8 cellular contexts compared by ENCODE assay signal in the genomic region with DNA sequence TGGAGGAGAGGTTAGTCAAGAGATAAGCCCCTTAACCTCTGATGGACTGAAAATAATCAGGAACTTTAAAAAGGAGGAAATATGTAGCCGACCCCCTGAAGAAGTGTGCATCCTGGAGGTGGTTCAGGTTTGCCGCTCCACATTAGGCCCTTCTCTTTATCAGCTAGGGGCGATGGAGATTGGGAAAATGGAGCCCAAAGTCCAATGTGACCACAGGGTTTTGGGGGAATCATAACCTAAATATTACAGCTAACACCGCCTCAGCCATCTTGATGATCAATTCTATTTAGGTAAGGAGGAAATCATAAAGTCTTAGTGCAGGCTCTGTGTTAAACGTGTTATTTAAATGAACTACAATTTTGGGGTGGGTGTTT. TPM values are rescaled to one million over a fixed set of nuclear protein-coding genes. Genes with fewer than 3 reads are reported as not detected.
A peak's percentile ranks its signal among the peaks of the same experiment; 100 is the strongest.
DNase-seq lines count a peak whose midpoint lies in the region; ATAC-seq, FAIRE-seq and TF ChIP-seq lines count a peak whose summit lies in the region.

No MANE protein-coding gene starts in this region.

- H4K20me1 ChIP-seq in OCI-LY7 (ENCODE audit: insufficient read depth, low read length): no peaks in the 10 kb centered on the region; the same call in 1 of the 2 replicates

- intact Hi-C loops in Caco-2 (cut with micrococcal nuclease; ENCODE audit: unreplicated experiment): loop anchor here (2.0 to 5.0 kb wide), 3 partner anchors 15 to 99 kb away; no protein-coding TSS in a partner anchor
- intact Hi-C loops in OCI-LY7 (cut with micrococcal nuclease; ENCODE audit: unreplicated experiment): loop anchor here (2.0 to 5.0 kb wide), 3 partner anchors 39 to 1333 kb away; a partner anchor contains a TSS

- POLR2A ChIA-PET in Caco-2 (lab: Charles Lee) (no interaction called here), OCI-LY7 (lab: Charles Lee) (interaction anchor here (0.7 to 1.1 kb wide), 5 partner anchors 20 to 877 kb away, joined by 3 to 4 read pairs (median 3); no protein-coding TSS in a partner anchor)

- H3K79me2 ChIP-seq in OCI-LY7 (ENCODE audit: insufficient read depth, low read depth, low read length): peaks cover 45% of the 10 kb centered on the region

- peak overlapping the region; percentile 72; the same call in 1 of the 2 replicates for H3K4me3 ChIP-seq in Caco-2 (ENCODE audit: low read depth, low read length)
- H3K4me3 ChIP-seq in OCI-LY7 (ENCODE audit: low read depth, low read length, poor library complexity, severe bottlenecking): peak overlapping the region; percentile 82

- H3K27me3 ChIP-seq in Caco-2 (replicated peaks; ENCODE audit: control insufficient read depth, insufficient read depth, low read length): no peaks in the 10 kb centered on the region

- H3K9me3 ChIP-seq in Caco-2 (no peaks in the 10 kb centered on the region), OCI-LY7 (ENCODE audit: low read length) (no peaks in the 10 kb centered on the region)

- BruUV-seq in Caco-2 (replicated peaks; lab: Mats Ljungman, UMichigan): TSS peak; percentile 47
- no TSS peak for BruUV-seq in OCI-LY7 (replicated peaks; lab: Mats Ljungman, UMichigan)

- no peak for FAIRE-seq in frontal cortex (lab: Jason Lieb, UNC)

- DNase-seq in Caco-2 (no peak), OCI-LY7 (ENCODE audit: low spot score) (no peak), endothelial cell (ENCODE audit: low spot score) (no peak), osteocyte (ENCODE audit: extremely low spot score, unreplicated experiment) (no peak), NCI-H1436 treated with DMSO at 0.1 percent for 48 hours (lab: John Stamatoyannopoulos, UW) (no peak), frontal cortex (ENCODE audit: low spot score in 2 of 2) (no peak)
- DNase-seq in stimulated activated CD4-positive, alpha-beta T cell treated with anti-CD3 and anti-CD28 coated beads, Interleukin-4, amount 100 ng/mL, for 4 hours: no peak

- CTCF ChIA-PET in Caco-2 (lab: Charles Lee) (no interaction called here), OCI-LY7 (lab: Charles Lee; ENCODE audit: unreplicated experiment) (no interaction called here)

- peaks cover 23% of the 10 kb centered on the region for H3K4me1 ChIP-seq in Caco-2
- peaks cover 39% of the 10 kb centered on the region for H3K4me1 ChIP-seq in OCI-LY7 (ENCODE audit: insufficient read depth, low read length, poor library complexity, severe bottlenecking)

- H3K36me3 Mint-ChIP-seq in Caco-2 (ENCODE audit: insufficient read depth, unreplicated experiment) (peaks cover 7% of the 10 kb centered on the region), endothelial cell (ENCODE audit: low read depth, unreplicated experiment) (no peaks in the 10 kb centered on the region), osteocyte (ENCODE audit: unreplicated experiment) (no peaks in the 10 kb centered on the region)

- H3K36me3 ChIP-seq in Caco-2 (ENCODE audit: control insufficient read depth, insufficient read depth, low read length) (no peaks in the 10 kb centered on the region), OCI-LY7 (ENCODE audit: insufficient read depth, low read length) (peaks cover 29% of the 10 kb centered on the region)

- H2AFZ ChIP-seq in OCI-LY7 (ENCODE audit: low read length): peak overlapping the region; percentile 26; the same call in 1 of the 2 replicates

- no peak overlapping the region for H3K27ac Mint-ChIP-seq in Caco-2 (ENCODE audit: unreplicated experiment)
- H3K27ac Mint-ChIP-seq in endothelial cell (ENCODE audit: unreplicated experiment): peak overlapping the region; percentile 41
- H3K27ac Mint-ChIP-seq in osteocyte (ENCODE audit: unreplicated experiment): peak overlapping the region; percentile 58

- peak overlapping the region; percentile 77 for H3K4me2 ChIP-seq in OCI-LY7 (ENCODE audit: low read length)

- TF ChIP-seq CTCF in Caco-2 (IDR thresholded peaks at IDR 0.05; ENCODE audit: insufficient read depth in 1 of 2, low read depth in 1 of 2, low read length in 1 of 2, severe bottlenecking in 1 of 2, unreplicated experiment in 1 of 2): no peak
- no peak for TF ChIP-seq CTCF in OCI-LY7 (conservative IDR thresholded peaks at IDR 0.05; ENCODE audit: low read length)
- TF ChIP-seq CTCF in endothelial cell (IDR thresholded peaks at IDR 0.05; ENCODE audit: unreplicated experiment): no peak
- no peak for TF ChIP-seq CTCF in osteocyte (IDR thresholded peaks at IDR 0.05)

- H3K9me3 Mint-ChIP-seq in Caco-2 (ENCODE audit: unreplicated experiment): no peaks in the 10 kb centered on the region
- H3K9me3 Mint-ChIP-seq in endothelial cell (ENCODE audit: unreplicated experiment): no peaks in the 10 kb centered on the region
- no peaks in the 10 kb centered on the region for H3K9me3 Mint-ChIP-seq in osteocyte (ENCODE audit: unreplicated experiment)

- H3K4me1 Mint-ChIP-seq in Caco-2 (ENCODE audit: low read depth, unreplicated experiment): peaks cover 20% of the 10 kb centered on the region
- peaks cover 9% of the 10 kb centered on the region for H3K4me1 Mint-ChIP-seq in endothelial cell (ENCODE audit: unreplicated experiment)
- peaks cover 55% of the 10 kb centered on the region for H3K4me1 Mint-ChIP-seq in osteocyte (ENCODE audit: unreplicated experiment)

- peak overlapping the region; percentile 96 for H3K27ac ChIP-seq in OCI-LY7 (ENCODE audit: low read depth, low read length, poor library complexity, severe bottlenecking)

- H3K4me3 Mint-ChIP-seq in Caco-2 (ENCODE audit: unreplicated experiment) (peak overlapping the region; percentile 74), endothelial cell (ENCODE audit: unreplicated experiment) (peak overlapping the region; percentile 88), osteocyte (ENCODE audit: unreplicated experiment) (peak overlapping the region; percentile 79)

- no peak for ATAC-seq in GM19324 (IDR thresholded peaks at IDR 0.05; ENCODE audit: low FRiP score, unreplicated experiment)

- no peaks in the 10 kb centered on the region for H3K9me2 ChIP-seq in OCI-LY7 (ENCODE audit: insufficient read depth, low read length)

- H3K27me3 Mint-ChIP-seq in Caco-2 (ENCODE audit: insufficient read depth, unreplicated experiment) (no peaks in the 10 kb centered on the region), endothelial cell (ENCODE audit: unreplicated experiment) (peaks cover 7% of the 10 kb centered on the region), osteocyte (ENCODE audit: unreplicated experiment) (no peaks in the 10 kb centered on the region)

RNA-seq across cellular contexts. Expression of a gene that starts 1.2 kb away (rescaled TPM):
- 5.7 and 6.9 TPM in 2 replicates for total RNA-seq in Caco-2 (2022)
- 32.5 and 33.5 TPM in 2 replicates for total RNA-seq in OCI-LY7 (2014; rRNA removed; shearing (Covaris generic))
- 32.9 and 35.8 TPM in 2 replicates for total RNA-seq in OCI-LY7 (2022)
- total RNA-seq in endothelial cell (ENCODE audit: unreplicated experiment): 6.0 TPM
- 11.9 and 12.6 TPM in 2 replicates for total RNA-seq in osteocyte
- 23.2 TPM for total RNA-seq in frontal cortex
